11 cellular contexts compared by ENCODE assay signal in the genomic region with DNA sequence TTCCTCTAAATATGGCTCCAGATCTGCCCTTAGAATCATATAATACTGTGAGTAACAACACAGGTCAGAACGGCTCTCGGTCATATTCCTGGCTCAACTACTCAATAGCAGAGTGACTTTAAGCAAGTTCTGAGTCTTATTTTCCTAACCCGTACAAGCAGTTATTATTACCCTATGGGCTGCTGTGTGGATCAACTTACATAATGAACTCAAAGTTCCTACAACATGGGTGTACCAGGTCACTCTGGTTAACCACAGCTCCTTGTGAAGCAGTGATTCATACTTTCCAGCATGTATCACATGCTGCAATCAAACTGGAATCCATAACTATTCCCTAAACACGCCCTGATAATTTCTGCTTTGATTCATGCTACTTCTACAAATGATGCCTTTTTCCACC.
DNase-seq lines count a peak whose midpoint lies in the region; ATAC-seq and TF ChIP-seq lines count a peak whose summit lies in the region.
"Had no signal": no experiment of that assay in that cellular context is flagged by ENCODE, and none has a peak within 500 bp of the region (broad histone marks: within the 10 kb centered on the region; RNA-seq: fewer than 3 reads in every experiment).

No MANE protein-coding gene starts in this region.

- H3K4me1 Mint-ChIP-seq in activated naive CD8-positive, alpha-beta T cell treated with anti-CD3 and anti-CD28 coated beads, Interleukin-2, amount 50 U/mL, for 24 hours, result peaks cover 13% of the 10 kb centered on the region

- peaks cover 20% of the 10 kb centered on the region for H3K36me3 Mint-ChIP-seq in activated naive CD8-positive, alpha-beta T cell treated with anti-CD3 and anti-CD28 coated beads, Interleukin-2, amount 50 U/mL, for 24 hours (ENCODE audit: low read depth)

- H3K4me1 ChIP-seq in OCI-LY7 (ENCODE audit: insufficient read depth, low read length, poor library complexity, severe bottlenecking), result no peaks in the 10 kb centered on the region

- no peak overlapping the region for H3K27ac ChIP-seq in AG04450 (ENCODE audit: low read depth, low read length)
- no peak overlapping the region for H3K27ac ChIP-seq in OCI-LY7 (ENCODE audit: low read depth, low read length, poor library complexity, severe bottlenecking)
- H3K27ac ChIP-seq: VCaP had no signal

- ATAC-seq in activated naive CD8-positive, alpha-beta T cell treated with anti-CD3 and anti-CD28 coated beads, Interleukin-2, amount 50 U/mL, for 24 hours, result peak; percentile 93
- ATAC-seq in GM18511 (IDR thresholded peaks at IDR 0.05; ENCODE audit: unreplicated experiment), result no peak
- ATAC-seq in HG02588 (IDR thresholded peaks at IDR 0.05; ENCODE audit: unreplicated experiment), result no peak

- H3K27me3 ChIP-seq in AG04450 (ENCODE audit: control insufficient read depth, insufficient read depth, low read length) (no peaks in the 10 kb centered on the region), kidney epithelial cell (ENCODE audit: control insufficient read depth, insufficient read depth, low read length) (no peaks in the 10 kb centered on the region)

- H3K36me3 ChIP-seq in kidney epithelial cell (ENCODE audit: control insufficient read depth, insufficient read depth, low read length) (no peaks in the 10 kb centered on the region), OCI-LY7 (ENCODE audit: insufficient read depth, low read length) (no peaks in the 10 kb centered on the region)

- intact Hi-C loops in OCI-LY7 (cut with micrococcal nuclease; ENCODE audit: unreplicated experiment), result no loop called here

- H3K27me3 Mint-ChIP-seq in activated naive CD8-positive, alpha-beta T cell treated with anti-CD3 and anti-CD28 coated beads, Interleukin-2, amount 50 U/mL, for 24 hours, result no peaks in the 10 kb centered on the region

- H3K4me3 ChIP-seq in AG04450 (ENCODE audit: low read depth, low read length) (peak overlapping the region; percentile 14; the same call in 1 of the 2 replicates), kidney epithelial cell (ENCODE audit: low read depth, low read length) (no peak overlapping the region), OCI-LY7 (ENCODE audit: low read depth, low read length, poor library complexity, severe bottlenecking) (no peak overlapping the region)

- peaks cover 36% of the 10 kb centered on the region for H3K9me3 Mint-ChIP-seq in activated naive CD8-positive, alpha-beta T cell treated with anti-CD3 and anti-CD28 coated beads, Interleukin-2, amount 50 U/mL, for 24 hours

- DNase-seq in AG04450 (ENCODE audit: low read depth, low spot score) (peak; percentile 93), HT1080 (ENCODE audit: low read depth) (peak; percentile 98), kidney epithelial cell (ENCODE audit: low read depth) (peak; percentile 95), OCI-LY7 (ENCODE audit: low spot score) (no peak), NCI-H2196 treated with DMSO at 0.1 percent for 48 hours (lab: John Stamatoyannopoulos, UW; ENCODE audit: unreplicated experiment) (no peak)
- no peak for DNase-seq in activated naive CD8-positive, alpha-beta T cell treated with anti-CD3 and anti-CD28 coated beads, Interleukin-2, amount 50 U/mL, for 24 hours
- DNase-seq: NCI-H345, nucleus accumbens had no signal

- no TSS peak for BruUV-seq in OCI-LY7 (replicated peaks; lab: Mats Ljungman, UMichigan)

- H3K27ac Mint-ChIP-seq in activated naive CD8-positive, alpha-beta T cell treated with anti-CD3 and anti-CD28 coated beads, Interleukin-2, amount 50 U/mL, for 24 hours, result peak overlapping the region; percentile 43

- H3K9me2 ChIP-seq in OCI-LY7 (ENCODE audit: insufficient read depth, low read length), result no peaks in the 10 kb centered on the region

- no peaks in the 10 kb centered on the region for H4K20me1 ChIP-seq in OCI-LY7 (ENCODE audit: insufficient read depth, low read length)

- no peaks in the 10 kb centered on the region for H3K9me3 ChIP-seq in AG04450 (ENCODE audit: control insufficient read depth, insufficient read depth, low read length)
- H3K9me3 ChIP-seq in OCI-LY7 (ENCODE audit: low read length), result no peaks in the 10 kb centered on the region

- no peak overlapping the region for H2AFZ ChIP-seq in OCI-LY7 (ENCODE audit: low read length)

- POLR2A ChIA-PET in AG04450 (lab: Yijun Ruan, JAX) (interaction anchor here (0.7 kb wide), 1 partner anchor 1805 kb away, joined by 3 read pairs; no protein-coding TSS in a partner anchor), OCI-LY7 (lab: Charles Lee) (no interaction called here)

- no peak overlapping the region for H3K4me2 ChIP-seq in OCI-LY7 (ENCODE audit: low read length)

- CTCF ChIA-PET in AG04450 (lab: Charles Lee), result no interaction called here
- CTCF ChIA-PET in OCI-LY7 (lab: Charles Lee; ENCODE audit: unreplicated experiment), result no interaction called here

- H3K79me2 ChIP-seq in OCI-LY7 (ENCODE audit: insufficient read depth, low read depth, low read length), result no peaks in the 10 kb centered on the region

- TF ChIP-seq CTCF in AG04450 (IDR thresholded peaks at IDR 0.05; ENCODE audit: low read depth, low read length), result no peak
- TF ChIP-seq CTCF in kidney epithelial cell (IDR thresholded peaks at IDR 0.05; ENCODE audit: insufficient read depth, low read length, poor library complexity, severe bottlenecking), result no peak
- no peak for TF ChIP-seq CTCF in OCI-LY7 (conservative IDR thresholded peaks at IDR 0.05; ENCODE audit: low read length)

- H3K4me3 Mint-ChIP-seq in activated naive CD8-positive, alpha-beta T cell treated with anti-CD3 and anti-CD28 coated beads, Interleukin-2, amount 50 U/mL, for 24 hours, result peak overlapping the region; percentile 25

Comparison
In these comparisons a context has a peak if more than half of its experiments do, and no peak if none do; other contexts are left out.
1. DNase-seq: peak in AG04450 (single experiment), HT1080 (single experiment) and kidney epithelial cell (single experiment); none in activated naive CD8-positive, alpha-beta T cell treated with anti-CD3 and anti-CD28 coated beads, Interleukin-2, amount 50 U/mL, for 24 hours (single experiment), OCI-LY7 (single experiment) and NCI-H2196 treated with DMSO at 0.1 percent for 48 hours (single experiment).